In genomic region chr9:81393985-81394811, GRCh38 we compare ENCODE assay signal across 12 cellular contexts.
DNase-seq lines count a peak whose midpoint lies in the region; ATAC-seq and TF ChIP-seq lines count a peak whose summit lies in the region.
"Had no signal": no experiment of that assay in that cellular context is flagged by ENCODE, and none has a peak within 500 bp of the region (broad histone marks: within the 10 kb centered on the region; RNA-seq: fewer than 3 reads in every experiment).

No MANE protein-coding gene starts in this region.

- H2BK120ac ChIP-seq in mesendoderm (ENCODE audit: low read depth, low read length): no peak overlapping the region

- no peak overlapping the region for H3K4ac ChIP-seq in mesendoderm (ENCODE audit: low read depth, low read length)

- H3K4me1 ChIP-seq in colonic mucosa (no peaks in the 10 kb centered on the region), mesendoderm (ENCODE audit: control insufficient read depth, low read depth, low read length) (peaks cover 20% of the 10 kb centered on the region), suprapubic skin (peaks cover 59% of the 10 kb centered on the region)
- H3K4me1 ChIP-seq: pancreas had no signal

- no peak overlapping the region for H2BK5ac ChIP-seq in mesendoderm (ENCODE audit: low read length)

- H4K8ac ChIP-seq in mesendoderm (ENCODE audit: low read depth, low read length): no peak overlapping the region

- H3K27ac ChIP-seq in colonic mucosa: peak overlapping the region; percentile 22
- no peak overlapping the region for H3K27ac ChIP-seq in mesendoderm (ENCODE audit: low read depth, low read length)
- peak overlapping the region; percentile 7 for H3K27ac ChIP-seq in suprapubic skin
- H3K27ac ChIP-seq: pancreas had no signal

- H3K79me2 ChIP-seq in mesendoderm (ENCODE audit: control insufficient read depth, insufficient read depth, low read length): no peaks in the 10 kb centered on the region

- no peak overlapping the region for H2BK15ac ChIP-seq in mesendoderm (replicated peaks; ENCODE audit: low read depth)

- peak; percentile 36 for DNase-seq in M059J (ENCODE audit: low read depth)
- no peak for DNase-seq in colonic mucosa
- no peak for DNase-seq in mesendoderm
- no peak for DNase-seq in suprapubic skin (ENCODE audit: low spot score in 2 of 2)
- no peak for DNase-seq in NCI-H2107 treated with DMSO at 0.1 percent for 48 hours (lab: John Stamatoyannopoulos, UW; ENCODE audit: unreplicated experiment)
- DNase-seq: activated gamma-delta T cell; CD4-positive, alpha-beta T cell; immature natural killer cell; pancreas had no signal

- ATAC-seq in GM21528 (IDR thresholded peaks at IDR 0.05; ENCODE audit: low FRiP score, unreplicated experiment) (no peak), GM18858 (IDR thresholded peaks at IDR 0.05; ENCODE audit: unreplicated experiment) (no peak)

- peak overlapping the region; percentile 2 for H3K56ac ChIP-seq in mesendoderm (ENCODE audit: low read length)

- no peak overlapping the region for H3K4me3 ChIP-seq in colonic mucosa
- no peak overlapping the region for H3K4me3 ChIP-seq in mesendoderm (ENCODE audit: low read length)
- H3K4me3 ChIP-seq in suprapubic skin: no peak overlapping the region
- H3K4me3 ChIP-seq: pancreas had no signal

- no peak overlapping the region for H3K9ac ChIP-seq in colonic mucosa (ENCODE audit: low read depth in 2 of 2, low read length in 2 of 2)
- H3K9ac ChIP-seq in mesendoderm (ENCODE audit: low read length): no peak overlapping the region

- no peak overlapping the region for H3K23ac ChIP-seq in mesendoderm (ENCODE audit: low read length)

- no peak for TF ChIP-seq EP300 in suprapubic skin (IDR thresholded peaks at IDR 0.05)

- H3K36me3 ChIP-seq in colonic mucosa (no peaks in the 10 kb centered on the region), mesendoderm (ENCODE audit: control insufficient read depth, insufficient read depth, low read length) (no peaks in the 10 kb centered on the region), suprapubic skin (no peaks in the 10 kb centered on the region)
- H3K36me3 ChIP-seq: pancreas, tibial nerve had no signal

- H3K27me3 ChIP-seq in colonic mucosa (no peaks in the 10 kb centered on the region), mesendoderm (ENCODE audit: insufficient read depth, low read length, poor library complexity) (no peaks in the 10 kb centered on the region), suprapubic skin (no peaks in the 10 kb centered on the region)
- H3K27me3 ChIP-seq: pancreas, tibial nerve had no signal

- WGBS in mesendoderm (ENCODE audit: extremely low coverage, insufficient coverage, low lambda C conversion rate): no CpG with 5 or more reads among the region's 6 CpGs
- whole genome bisulfite sequencing in suprapubic skin: 65% methylated on average over 6 of the region's 6 CpGs

- intact Hi-C loops in colonic mucosa (cut with DNase I): no loop called here

- no peaks in the 10 kb centered on the region for H3K9me3 ChIP-seq in colonic mucosa
- H3K9me3 ChIP-seq in suprapubic skin: no peaks in the 10 kb centered on the region
- H3K9me3 ChIP-seq: pancreas, tibial nerve had no signal

- TF ChIP-seq CTCF in colonic mucosa (IDR thresholded peaks at IDR 0.05) (no peak), suprapubic skin (IDR thresholded peaks at IDR 0.05) (no peak)

- no peak overlapping the region for H4K5ac ChIP-seq in mesendoderm (ENCODE audit: low read length)

- TF ChIP-seq POLR2A in suprapubic skin (IDR thresholded peaks at IDR 0.05): no peak

- peak overlapping the region; percentile 76 for H3K18ac ChIP-seq in mesendoderm (ENCODE audit: low read length)

- no peak overlapping the region for H2AK5ac ChIP-seq in mesendoderm (ENCODE audit: low read length)

- H3K4me2 ChIP-seq in mesendoderm (ENCODE audit: low read length): no peak overlapping the region

- H3K79me1 ChIP-seq in mesendoderm (ENCODE audit: low read length): no peaks in the 10 kb centered on the region
